Comparison of ENCODE assay signal across 16 cellular contexts in the genomic region with DNA sequence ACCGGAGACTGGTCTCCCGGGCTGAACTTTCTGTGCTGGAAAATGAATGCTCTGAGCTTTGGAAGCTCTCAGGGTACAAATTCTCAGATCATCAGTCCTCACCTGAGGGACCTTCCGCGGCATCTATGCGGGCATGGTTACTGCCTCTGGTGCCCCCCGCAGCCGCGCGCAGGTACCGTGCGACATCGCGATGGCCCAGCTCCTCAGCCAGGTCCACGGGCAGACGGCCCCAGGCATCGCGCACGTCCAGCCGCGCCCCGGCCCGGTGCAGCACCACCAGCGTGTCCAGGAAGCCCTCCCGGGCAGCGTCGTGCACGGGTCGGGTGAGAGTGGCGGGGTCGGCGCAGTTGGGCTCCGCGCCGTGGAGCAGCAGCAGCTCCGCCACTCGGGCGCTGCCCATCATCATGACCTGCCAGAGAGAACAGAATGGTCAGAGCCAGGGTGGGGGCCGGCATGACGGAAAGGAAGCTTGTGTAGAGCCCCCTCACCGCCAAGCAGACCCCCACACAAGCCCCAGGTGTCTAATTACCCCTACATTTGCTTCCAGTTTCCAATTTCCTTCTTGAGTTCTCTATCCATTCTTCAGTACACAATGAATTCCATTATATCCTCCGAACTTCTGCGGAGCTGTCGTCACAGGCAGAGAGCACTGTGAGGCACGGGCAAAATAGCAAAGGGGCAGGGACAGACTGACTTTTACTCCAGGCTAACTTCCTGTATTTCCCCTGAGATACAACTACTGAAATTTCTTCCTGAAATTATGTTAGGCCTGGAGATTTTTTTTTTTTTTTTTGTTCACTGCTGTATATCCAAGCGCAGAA. TPM values are rescaled to one million over a fixed set of nuclear protein-coding genes. Genes with fewer than 3 reads are reported as not detected.
A peak's percentile ranks its signal among the peaks of the same experiment; 100 is the strongest.
DNase-seq lines count a peak whose midpoint lies in the region; ATAC-seq and TF ChIP-seq lines count a peak whose summit lies in the region.
"Had no signal": no experiment of that assay in that cellular context is flagged by ENCODE, and none has a peak within 500 bp of the region (broad histone marks: within the 10 kb centered on the region; RNA-seq: fewer than 3 reads in every experiment).

No MANE protein-coding gene starts in this region.

- H3K4me3 Mint-ChIP-seq in Calu3 (ENCODE audit: low read depth, unreplicated experiment) = peak overlapping the region; percentile 97
- H3K4me3 Mint-ChIP-seq in naive thymus-derived CD8-positive, alpha-beta T cell = no peak overlapping the region

- ATAC-seq in naive thymus-derived CD8-positive, alpha-beta T cell = no peak
- ATAC-seq: mucosa of descending colon had no signal

- BruUV-seq in Calu3 (replicated peaks; lab: Mats Ljungman, UMichigan) = no TSS peak

- H2BK12ac ChIP-seq in mesenchymal stem cell (ENCODE audit: low read length in 2 of 2) = peak overlapping the region in 1 of 2 experiments; percentile 48

- CTCF ChIA-PET in Calu3 (lab: Charles Lee) (interaction anchor here (0.7 kb wide), 1 partner anchor 107 kb away, joined by 6 read pairs; no protein-coding TSS in a partner anchor), HEK293T (lab: Yijun Ruan, JAX) (no interaction called here)

- in situ Hi-C loops in brain microvascular endothelial cell (cut with HindIII; ENCODE audit: low pct_ligation_motif_present, low sequenced_read_pairs) = no loop called here

- no peak overlapping the region for H2BK5ac ChIP-seq in mesenchymal stem cell (ENCODE audit: low read depth, low read length, poor library complexity, severe bottlenecking)

- H3K4me1 ChIP-seq in HUES6 (ENCODE audit: control insufficient read depth, insufficient read depth, low read length) (peaks cover 39% of the 10 kb centered on the region), mesenchymal stem cell (ENCODE audit: control insufficient read depth, insufficient read depth, low read depth, low read length) (peaks cover 19% of the 10 kb centered on the region)

- H3K9ac ChIP-seq in HUES6 (ENCODE audit: low read length) = no peak overlapping the region
- H3K9ac ChIP-seq in mesenchymal stem cell (ENCODE audit: low read length) = no peak overlapping the region

- no peak overlapping the region for H4K8ac ChIP-seq in mesenchymal stem cell (ENCODE audit: low read length)

- WGBS in mesenchymal stem cell = 6% methylated on average over 44 of the region's 45 CpGs

- intact Hi-C loops in Calu3 (cut with micrococcal nuclease; ENCODE audit: unreplicated experiment) = loop anchor here (5.0 kb wide), 1 partner anchor 159 kb away; no protein-coding TSS in a partner anchor

- no peak overlapping the region for H2AK5ac ChIP-seq in mesenchymal stem cell (ENCODE audit: low read length, severe bottlenecking)

- POLR2A ChIA-PET in naive thymus-derived CD8-positive, alpha-beta T cell (lab: Charles Lee) = interaction anchor here (0.6 to 0.7 kb wide), 2 partner anchors 81 to 508 kb away, joined by 3 to 5 read pairs; no protein-coding TSS in a partner anchor
- POLR2A ChIA-PET in HEK293T (lab: Yijun Ruan, JAX) = no interaction called here

- peaks cover 22% of the 10 kb centered on the region for H3K4me1 Mint-ChIP-seq in Calu3 (ENCODE audit: low read depth, unreplicated experiment)
- peaks cover 13 to 34% (median 28%) of the 10 kb centered on the region in 4 donors for H3K4me1 Mint-ChIP-seq in naive thymus-derived CD8-positive, alpha-beta T cell

- peak overlapping the region; percentile 76 for H3K27ac Mint-ChIP-seq in Calu3 (ENCODE audit: unreplicated experiment)
- H3K27ac Mint-ChIP-seq in naive thymus-derived CD8-positive, alpha-beta T cell = peak overlapping the region in 2 of 10 donors; percentile 13 to 28

- H3K27me3 Mint-ChIP-seq in Calu3 (ENCODE audit: unreplicated experiment) = no peaks in the 10 kb centered on the region
- peaks cover 64 to 100% (median 84%) of the 10 kb centered on the region in 5 donors for H3K27me3 Mint-ChIP-seq in naive thymus-derived CD8-positive, alpha-beta T cell

- DNase-seq in Calu3 (no peak), brain microvascular endothelial cell (no peak), mesenchymal stem cell (no peak), NCI-H1436 treated with DMSO at 0.1 percent for 48 hours (lab: John Stamatoyannopoulos, UW) (no peak), HEK293T (ENCODE audit: extremely low spot score) (no peak)
- DNase-seq in naive thymus-derived CD8-positive, alpha-beta T cell = no peak
- no peak for DNase-seq in stimulated activated CD4-positive, alpha-beta T cell treated with anti-CD3 and anti-CD28 coated beads, Interleukin-15, amount 100 ng/mL, for 24 hours
- DNase-seq: activated T-cell treated with anti-CD3 and anti-CD28 coated beads for 4 hours, AML-193, DMS79, dorsolateral prefrontal cortex, mucosa of descending colon, NCI-H1105, transverse colon had no signal

- peak overlapping the region in 1 of 2 experiments; percentile 83 for H3K23ac ChIP-seq in mesenchymal stem cell (ENCODE audit: low read length in 2 of 2)

- no peak overlapping the region for H2AFZ ChIP-seq in mesenchymal stem cell (ENCODE audit: low read depth, low read length)

- H4K91ac ChIP-seq in mesenchymal stem cell (ENCODE audit: low read length) = no peak overlapping the region

- H3K4me3 ChIP-seq in HUES6 (ENCODE audit: low read depth, low read length) (peak overlapping the region; percentile 46), brain microvascular endothelial cell (ENCODE audit: low read depth, low read length) (peak overlapping the region; percentile 12), mesenchymal stem cell (ENCODE audit: insufficient read depth in 1 of 2, low read depth in 1 of 2, low read length in 2 of 2) (peak overlapping the region in 1 of 2 experiments; percentile 33)
- H3K4me3 ChIP-seq: mucosa of descending colon, SK-N-MC, transverse colon had no signal

- TF ChIP-seq CTCF in Calu3 (IDR thresholded peaks at IDR 0.05; ENCODE audit: unreplicated experiment) (no peak), brain microvascular endothelial cell (IDR thresholded peaks at IDR 0.05; ENCODE audit: low read depth, low read length, missing control alignments) (no peak)

- H3K27ac ChIP-seq in HUES6 (ENCODE audit: low read depth, low read length) (no peak overlapping the region), brain microvascular endothelial cell (peak overlapping the region; percentile 5), mesenchymal stem cell (ENCODE audit: low read length, poor library complexity, severe bottlenecking) (no peak overlapping the region)
- H3K27ac ChIP-seq: transverse colon had no signal

- peak overlapping the region in 1 of 2 experiments; percentile 5 for H3K18ac ChIP-seq in mesenchymal stem cell (ENCODE audit: low read depth in 1 of 2, low read length in 2 of 2)

- no peaks in the 10 kb centered on the region for H3K36me3 ChIP-seq in HUES6 (ENCODE audit: control insufficient read depth, insufficient read depth, low read length)
- H3K36me3 ChIP-seq in brain microvascular endothelial cell (replicated peaks) = peaks cover 12% of the 10 kb centered on the region
- H3K36me3 ChIP-seq in mesenchymal stem cell (ENCODE audit: control insufficient read depth in 1 of 2, insufficient read depth in 2 of 2, low read depth in 1 of 2, low read length in 2 of 2) = peaks cover 6 to 29% of the 10 kb centered on the region in 2 experiments
- H3K36me3 ChIP-seq: transverse colon had no signal

- H3K14ac ChIP-seq in mesenchymal stem cell (ENCODE audit: low read length in 2 of 2) = peak overlapping the region in 1 of 2 experiments; percentile 26

- peaks cover 100% of the 10 kb centered on the region for H3K27me3 ChIP-seq in HUES6 (ENCODE audit: control insufficient read depth, insufficient read depth, low read length)
- no peaks in the 10 kb centered on the region for H3K27me3 ChIP-seq in brain microvascular endothelial cell (replicated peaks)
- peaks cover 47 to 94% of the 10 kb centered on the region in 2 experiments for H3K27me3 ChIP-seq in mesenchymal stem cell (ENCODE audit: control insufficient read depth in 1 of 2, insufficient read depth in 1 of 2, low read length in 2 of 2)

- peak overlapping the region; percentile 55 for H3K4me2 ChIP-seq in mesenchymal stem cell (ENCODE audit: low read length, poor library complexity, severe bottlenecking)

- no peaks in the 10 kb centered on the region for H3K9me3 Mint-ChIP-seq in Calu3 (ENCODE audit: low read depth, unreplicated experiment)
- H3K9me3 Mint-ChIP-seq in naive thymus-derived CD8-positive, alpha-beta T cell = peaks cover 0 to 68% (median 35%) of the 10 kb centered on the region in 9 donors

- H2BK15ac ChIP-seq in mesenchymal stem cell (ENCODE audit: low read depth, poor library complexity, severe bottlenecking) = peak overlapping the region; percentile 21

- H3K9me3 ChIP-seq in HUES6 (ENCODE audit: control insufficient read depth, insufficient read depth, low read depth, low read length) (no peaks in the 10 kb centered on the region), mesenchymal stem cell (ENCODE audit: control insufficient read depth, low read length) (no peaks in the 10 kb centered on the region)
- H3K9me3 ChIP-seq: mucosa of descending colon, transverse colon had no signal

- H3K79me1 ChIP-seq in mesenchymal stem cell (replicated peaks; ENCODE audit: low read length, poor library complexity, severe bottlenecking) = peaks cover 13% of the 10 kb centered on the region

- peak overlapping the region in 1 of 2 experiments; percentile 33 for H3K4ac ChIP-seq in mesenchymal stem cell (ENCODE audit: low read depth in 1 of 2, low read length in 2 of 2)

- no peak overlapping the region for H2BK120ac ChIP-seq in mesenchymal stem cell (ENCODE audit: low read depth, low read length)

- peaks cover 95% of the 10 kb centered on the region for H3K36me3 Mint-ChIP-seq in Calu3 (ENCODE audit: insufficient read depth, unreplicated experiment)
- peaks cover 21 to 42% (median 25%) of the 10 kb centered on the region in 3 donors for H3K36me3 Mint-ChIP-seq in naive thymus-derived CD8-positive, alpha-beta T cell

TF ChIP-seq in HEK293T, 16 proteins besides CTCF, POLR2A, EP300 and RAD21:
- TF ChIP-seq BHLHE40 (IDR thresholded peaks at IDR 0.05; ENCODE audit: borderline replicate concordance) (no peak), NFRKB (IDR thresholded peaks at IDR 0.05) (no peak), LEF1 (IDR thresholded peaks at IDR 0.05; ENCODE audit: borderline replicate concordance) (no peak)

RNA-seq across cellular contexts. Expression of a gene that starts 23.2 kb away (rescaled TPM):
- 257 and 284 TPM in 2 replicates for total RNA-seq in Calu3 (2022)
- polyA plus RNA-seq in mesenchymal stem cell (2013, experiment 1 of 2) = 82.9 TPM
- polyA plus RNA-seq in mesenchymal stem cell (2013, experiment 2 of 2) = 83.8 TPM
- total RNA-seq in naive thymus-derived CD8-positive, alpha-beta T cell = under 1 TPM; 0.60 to 0.94 TPM
- 1 to 10 TPM in 1 of 3 donors, under 1 TPM in 1, not detected in 1; 0.16 to 4.6 TPM for polyA plus RNA-seq in naive thymus-derived CD8-positive, alpha-beta T cell

RNA-seq across cellular contexts. Expression of a gene that starts 23.6 kb away (rescaled TPM):
- 8.9 and 10.5 TPM in 2 replicates for total RNA-seq in Calu3 (2022)
- 1.4 TPM for polyA plus RNA-seq in mesenchymal stem cell (2013, experiment 1 of 2)
- 1.9 TPM for polyA plus RNA-seq in mesenchymal stem cell (2013, experiment 2 of 2)
- under 1 TPM in 1 of 2 experiments, not detected in 1; 0.60 TPM for total RNA-seq in naive thymus-derived CD8-positive, alpha-beta T cell
- not detected for polyA plus RNA-seq in naive thymus-derived CD8-positive, alpha-beta T cell

RNA-seq across cellular contexts. Expression of a gene that starts 38.1 kb away (rescaled TPM):
- 30.4 and 35.2 TPM in 2 replicates for total RNA-seq in Calu3 (2022)
- 36.2 TPM for polyA plus RNA-seq in mesenchymal stem cell (2013, experiment 1 of 2)
- 34.9 TPM for polyA plus RNA-seq in mesenchymal stem cell (2013, experiment 2 of 2)
- total RNA-seq in naive thymus-derived CD8-positive, alpha-beta T cell = not detected
- under 1 TPM in 2 of 3 donors, not detected in 1; 0.17 to 0.31 TPM for polyA plus RNA-seq in naive thymus-derived CD8-positive, alpha-beta T cell

Comparison
In these comparisons a context has a peak if more than half of its experiments do, and no peak if none do; other contexts are left out.
1. RNA of a gene that starts 23.2 kb away (total RNA-seq): 257 to 284 TPM in Calu3; 0.60 to 0.94 TPM in naive thymus-derived CD8-positive, alpha-beta T cell; every median in the first group is over 100 times any median in the second.
2. RNA of a gene that starts 38.1 kb away (total RNA-seq): 30.4 to 35.2 TPM in Calu3; not detected in naive thymus-derived CD8-positive, alpha-beta T cell; every median in the first group is over 10 times any median in the second.